In the genomic region with DNA sequence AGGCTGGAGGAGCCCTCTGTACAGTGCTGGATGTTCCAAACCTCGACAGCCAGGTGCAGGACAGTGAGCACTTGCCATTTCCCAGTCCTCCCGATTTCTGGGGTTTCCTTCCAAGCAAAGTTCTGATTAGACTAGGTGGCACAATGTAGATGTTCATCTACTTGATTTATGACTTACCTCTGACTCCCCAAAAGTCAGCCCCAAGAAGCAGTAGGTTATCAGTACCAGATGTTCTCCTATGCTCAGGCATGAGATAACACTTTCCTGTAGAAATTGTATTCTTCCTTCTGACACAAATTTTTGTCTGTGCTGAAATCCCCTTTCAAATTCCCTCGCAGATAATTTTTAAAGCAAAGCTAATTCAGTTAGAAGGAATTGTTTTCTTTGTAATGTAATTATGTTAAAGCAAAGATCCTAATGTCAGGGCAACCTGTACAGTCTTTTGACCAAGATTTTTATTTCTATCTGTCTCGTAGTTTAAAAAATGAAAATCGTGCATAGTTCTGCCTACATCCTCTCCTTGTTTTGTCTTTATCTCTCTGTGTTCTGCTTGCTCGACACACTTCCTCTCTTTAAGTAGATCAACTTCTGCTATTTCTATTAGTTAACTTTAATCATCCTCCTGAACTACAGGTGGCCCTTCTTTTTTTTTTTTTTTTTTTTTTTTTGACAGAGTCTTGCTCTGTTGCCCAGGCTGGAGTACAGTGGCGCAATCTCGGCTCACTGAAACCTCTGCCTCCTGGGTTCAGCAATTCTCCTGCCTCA, we compare ENCODE assay signal across 20 cellular contexts.
"Had no signal": no experiment of that assay in that cellular context is flagged by ENCODE, and none has a peak within 500 bp of the region (broad histone marks: within the 10 kb centered on the region; RNA-seq: fewer than 3 reads in every experiment).

No MANE protein-coding gene starts in this region.

- H3K27ac Mint-ChIP-seq: activated naive CD8-positive, alpha-beta T cell treated with anti-CD3 and anti-CD28 coated beads for 36 hours; activated T-helper 1 cell treated with anti-CD3 and anti-CD28 coated beads, Interleukin-12 subunit alpha, Interleukin-12 subunit beta, Interleukin-2, Interleukin-4 antibody, amounts not matched to agents 30 ng/mL and 10 ng/mL and 1 ng/mL, durations not matched to agents 14 hours and 24 hours and 36 hours; nephron had no signal

- H3K9me3 Mint-ChIP-seq: activated naive CD8-positive, alpha-beta T cell treated with anti-CD3 and anti-CD28 coated beads for 36 hours; activated T-helper 1 cell treated with anti-CD3 and anti-CD28 coated beads, Interleukin-12 subunit alpha, Interleukin-12 subunit beta, Interleukin-2, Interleukin-4 antibody, amounts not matched to agents 30 ng/mL and 10 ng/mL and 1 ng/mL, durations not matched to agents 14 hours and 24 hours and 36 hours; nephron had no signal

- H3K27me3 Mint-ChIP-seq: activated naive CD8-positive, alpha-beta T cell treated with anti-CD3 and anti-CD28 coated beads for 36 hours had no signal

- DNase-seq: activated CD4-positive, alpha-beta T cell treated with anti-CD3 and anti-CD28 coated beads, Interleukin-2, amount 50 U/mL, for 1 hour; activated CD8-positive, alpha-beta memory T cell treated with anti-CD3 and anti-CD28 coated beads for 24 hours; activated naive CD8-positive, alpha-beta T cell treated with anti-CD3 and anti-CD28 coated beads for 36 hours; amygdala; body of pancreas; central memory CD4-positive, alpha-beta T cell; effector CD4-positive, alpha-beta T cell; esophagus squamous epithelium; kidney glomerular epithelial cell; left ventricle myocardium superior; mesenchymal stem cell; sigmoid colon; spleen; T-helper 2 cell had no signal

- H3K27me3 ChIP-seq: body of pancreas, esophagus squamous epithelium, sigmoid colon, spleen had no signal

- FAIRE-seq: TTC549 had no signal

- H3K36me3 Mint-ChIP-seq: activated naive CD8-positive, alpha-beta T cell treated with anti-CD3 and anti-CD28 coated beads for 36 hours had no signal

- H3K4me1 ChIP-seq: body of pancreas, esophagus squamous epithelium, sigmoid colon had no signal

- H3K4me3 ChIP-seq: body of pancreas, coronary artery, esophagus squamous epithelium, sigmoid colon, spleen, thoracic aorta had no signal

- H3K36me3 ChIP-seq: esophagus squamous epithelium, sigmoid colon, spleen, thoracic aorta had no signal

- H3K4me3 Mint-ChIP-seq: activated naive CD8-positive, alpha-beta T cell treated with anti-CD3 and anti-CD28 coated beads for 36 hours; activated T-helper 1 cell treated with anti-CD3 and anti-CD28 coated beads, Interleukin-12 subunit alpha, Interleukin-12 subunit beta, Interleukin-2, Interleukin-4 antibody, amounts not matched to agents 30 ng/mL and 10 ng/mL and 1 ng/mL, durations not matched to agents 14 hours and 24 hours and 36 hours; nephron had no signal

- H3K4me1 Mint-ChIP-seq: nephron had no signal

- H3K27ac ChIP-seq: body of pancreas, coronary artery, esophagus squamous epithelium, sigmoid colon, thoracic aorta had no signal

- ATAC-seq: activated CD4-positive, CD25-positive, alpha-beta regulatory T cell treated with anti-CD3 and anti-CD28 coated beads, Interleukin-2, amount 50 U/mL, for 24 hours; body of pancreas; left ventricle myocardium superior had no signal

- H3K9me3 ChIP-seq: body of pancreas, esophagus squamous epithelium, sigmoid colon, spleen, thoracic aorta had no signal
